In genomic region chr9:38016375-38017120, GRCh38 we compare ENCODE assay signal across 11 cellular contexts. TPM values are rescaled to one million over a fixed set of nuclear protein-coding genes. Genes with fewer than 3 reads are reported as not detected.
DNase-seq lines count a peak whose midpoint lies in the region; ATAC-seq and TF ChIP-seq lines count a peak whose summit lies in the region.
"Had no signal": no experiment of that assay in that cellular context is flagged by ENCODE, and none has a peak within 500 bp of the region (broad histone marks: within the 10 kb centered on the region; RNA-seq: fewer than 3 reads in every experiment).

No MANE protein-coding gene starts in this region.

- no peak for TF ChIP-seq CTCF in glutamatergic neuron (IDR thresholded peaks at IDR 0.05; ENCODE audit: partially characterized antibody, unreplicated experiment)
- no peak for TF ChIP-seq CTCF in prostate gland (IDR thresholded peaks at IDR 0.05)

- H3K27ac ChIP-seq in prostate gland: peak overlapping the region; percentile 53 to 63

- DNase-seq in Caki2 (ENCODE audit: low read depth) (peak; percentile 74), adipocyte (ENCODE audit: low read depth) (peak; percentile 74), glutamatergic neuron (no peak), prostate gland (ENCODE audit: low spot score) (no peak), HUDEP-2 (lab: John Stamatoyannopoulos, UW; ENCODE audit: unreplicated experiment in 76 of 76) (no peak)
- DNase-seq: activated CD4-positive, alpha-beta T cell treated with anti-CD3 and anti-CD28 coated beads for 36 hours; CD8-positive, alpha-beta memory T cell; NCI-H510A had no signal

- H3K27ac Mint-ChIP-seq in glutamatergic neuron (ENCODE audit: unreplicated experiment): peak overlapping the region; percentile 34
- H3K27ac Mint-ChIP-seq: activated CD4-positive, alpha-beta T cell treated with anti-CD3 and anti-CD28 coated beads for 36 hours had no signal

- peaks cover 46% of the 10 kb centered on the region for H3K4me1 Mint-ChIP-seq in glutamatergic neuron (ENCODE audit: low read depth, unreplicated experiment)
- H3K4me1 Mint-ChIP-seq: activated CD4-positive, alpha-beta T cell treated with anti-CD3 and anti-CD28 coated beads for 36 hours; CD8-positive, alpha-beta memory T cell had no signal

- H3K4me3 ChIP-seq in adipocyte (ENCODE audit: low read length) (peak overlapping the region; percentile 5), prostate gland (no peak overlapping the region)

- H3K36me3 ChIP-seq in adipocyte (ENCODE audit: control insufficient read depth, insufficient read depth, low read length, severe bottlenecking): no peaks in the 10 kb centered on the region
- no peaks in the 10 kb centered on the region for H3K36me3 ChIP-seq in prostate gland

- H3K36me3 Mint-ChIP-seq in glutamatergic neuron (ENCODE audit: unreplicated experiment): no peaks in the 10 kb centered on the region
- H3K36me3 Mint-ChIP-seq: CD8-positive, alpha-beta memory T cell had no signal

- 26% methylated on average over 11 of the region's 11 CpGs for WGBS in prostate gland

- intact Hi-C loops in prostate gland (cut with DNase I): loop anchor here (2.0 to 5.0 kb wide), 2 partner anchors 51 to 78 kb away; partner anchors contain the start of gene SHB

- in situ Hi-C loops in Caki2 (cut with HindIII; ENCODE audit: low pct_unique_long_range_greater_than_20kb, low sequenced_read_pairs): no loop called here

- no peaks in the 10 kb centered on the region for H3K9me3 ChIP-seq in adipocyte (ENCODE audit: control insufficient read depth, low read length)
- H3K9me3 ChIP-seq in prostate gland: no peaks in the 10 kb centered on the region

- no peak for TF ChIP-seq POLR2A in prostate gland (IDR thresholded peaks at IDR 0.05)

- H3K4me1 ChIP-seq in adipocyte (ENCODE audit: control insufficient read depth, insufficient read depth, low read length) (peaks cover 42% of the 10 kb centered on the region), prostate gland (replicated peaks) (peaks cover 39% of the 10 kb centered on the region)

- H3K27me3 ChIP-seq in adipocyte (replicated peaks; ENCODE audit: control insufficient read depth, insufficient read depth, low read length): no peaks in the 10 kb centered on the region
- no peaks in the 10 kb centered on the region for H3K27me3 ChIP-seq in prostate gland (replicated peaks; ENCODE audit: insufficient read depth)

- peaks cover 6% of the 10 kb centered on the region for H3K9me3 Mint-ChIP-seq in glutamatergic neuron (ENCODE audit: unreplicated experiment)
- H3K9me3 Mint-ChIP-seq: CD8-positive, alpha-beta memory T cell had no signal

- ATAC-seq in GM19463 (IDR thresholded peaks at IDR 0.05; ENCODE audit: unreplicated experiment): no peak
- no peak for ATAC-seq in GM21381 (IDR thresholded peaks at IDR 0.05; ENCODE audit: unreplicated experiment)
- ATAC-seq in GM18867 (IDR thresholded peaks at IDR 0.05; ENCODE audit: unreplicated experiment): no peak
- ATAC-seq: activated CD4-positive, alpha-beta T cell treated with anti-CD3 and anti-CD28 coated beads for 36 hours had no signal

- peak overlapping the region; percentile 13 for H3K9ac ChIP-seq in adipocyte (ENCODE audit: low read length)

- H3K4me3 Mint-ChIP-seq in glutamatergic neuron (ENCODE audit: unreplicated experiment): peak overlapping the region; percentile 12
- H3K4me3 Mint-ChIP-seq: activated CD4-positive, alpha-beta T cell treated with anti-CD3 and anti-CD28 coated beads for 36 hours; CD8-positive, alpha-beta memory T cell had no signal

- H3K27me3 Mint-ChIP-seq in glutamatergic neuron (ENCODE audit: unreplicated experiment): peaks cover 9% of the 10 kb centered on the region
- H3K27me3 Mint-ChIP-seq: activated CD4-positive, alpha-beta T cell treated with anti-CD3 and anti-CD28 coated beads for 36 hours had no signal

RNA-seq across cellular contexts. Expression of gene SHB, which starts 52.5 kb away (rescaled TPM):
- 32.0 and 33.6 TPM in 2 replicates for total RNA-seq in Caki2 (2014; rRNA removed; shearing (Covaris generic); ENCODE audit: low replicate concordance)
- total RNA-seq in glutamatergic neuron (ENCODE audit: unreplicated experiment): 31.7 TPM
- 10 to 100 TPM; 53.2 to 54.8 TPM for total RNA-seq in prostate gland

Comparison
In these comparisons a context has a peak if more than half of its experiments do, and no peak if none do; other contexts are left out.
1. DNase-seq: peak in Caki2 (single experiment) and adipocyte (single experiment); none in glutamatergic neuron (single experiment), prostate gland (single experiment) and HUDEP-2 (0 of 76).